ENCODE assay signal across 9 cellular contexts in the genomic region with DNA sequence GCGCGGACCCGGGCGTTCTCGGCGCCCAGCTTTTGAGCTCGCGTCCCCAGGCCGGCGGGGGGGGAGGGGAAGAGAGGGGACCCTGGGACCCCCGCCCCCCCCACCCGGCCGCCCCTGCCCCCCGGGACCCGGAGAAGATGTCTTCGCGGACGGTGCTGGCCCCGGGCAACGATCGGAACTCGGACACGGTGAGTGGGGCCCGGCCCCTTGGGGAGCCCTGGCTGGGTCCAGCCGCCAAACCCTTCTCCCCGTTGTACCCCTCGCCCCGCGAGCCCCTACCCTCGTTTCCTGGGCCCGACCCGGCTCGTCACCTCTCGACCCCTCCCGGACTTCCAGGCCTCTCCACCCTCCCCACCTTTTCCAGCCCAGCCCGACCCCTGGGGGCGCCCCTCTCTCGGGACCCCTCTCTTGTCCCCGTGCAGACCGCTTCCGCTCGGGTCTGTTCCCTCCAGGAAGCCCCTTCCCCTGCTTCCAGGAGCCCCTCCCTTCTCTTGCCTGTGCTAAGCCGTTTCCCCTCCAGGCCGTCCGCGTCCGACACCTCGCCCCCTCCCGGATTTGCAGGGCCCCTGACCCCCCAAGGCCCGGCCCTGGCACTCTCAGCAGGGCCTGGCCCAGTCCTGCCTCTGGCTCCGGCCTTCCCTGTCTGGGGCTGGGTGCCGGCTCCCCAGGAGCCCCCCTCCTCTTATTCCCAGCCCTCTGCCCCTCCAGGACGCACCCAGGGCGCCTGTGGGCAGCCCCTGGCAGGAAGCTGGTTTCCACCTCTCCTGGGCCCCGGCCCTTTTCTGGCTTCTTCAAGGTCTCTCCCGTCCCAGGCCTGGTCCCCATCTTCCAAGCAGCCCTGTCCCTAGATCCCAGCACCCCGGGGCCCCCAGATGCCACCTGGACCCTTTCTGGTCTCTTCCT. TPM values are rescaled to one million over a fixed set of nuclear protein-coding genes. Genes with fewer than 3 reads are reported as not detected.
DNase-seq lines count a peak whose midpoint lies in the region; ATAC-seq, FAIRE-seq and TF ChIP-seq lines count a peak whose summit lies in the region.
"Had no signal": no experiment of that assay in that cellular context is flagged by ENCODE, and none has a peak within 500 bp of the region (broad histone marks: within the 10 kb centered on the region; RNA-seq: fewer than 3 reads in every experiment).

No MANE protein-coding gene starts in this region.

- peaks cover 17% of the 10 kb centered on the region for H3K36me3 Mint-ChIP-seq in endothelial cell (ENCODE audit: low read depth, unreplicated experiment)
- no peaks in the 10 kb centered on the region for H3K36me3 Mint-ChIP-seq in naive thymus-derived CD8-positive, alpha-beta T cell

- peak; percentile 22 to 48 for ATAC-seq in naive thymus-derived CD8-positive, alpha-beta T cell

- H3K27ac ChIP-seq in SK-N-MC, result no peak overlapping the region

- no peaks in the 10 kb centered on the region for H3K36me3 ChIP-seq in SK-N-MC (ENCODE audit: insufficient read depth, low read length)

- TF ChIP-seq CTCF in endothelial cell (IDR thresholded peaks at IDR 0.05; ENCODE audit: unreplicated experiment), result no peak

- H3K27ac Mint-ChIP-seq in endothelial cell (ENCODE audit: unreplicated experiment), result peak overlapping the region; percentile 61
- peak overlapping the region in 9 of 10 donors; percentile 57 to 92 (median 75) for H3K27ac Mint-ChIP-seq in naive thymus-derived CD8-positive, alpha-beta T cell

- intact Hi-C loops in posterior vena cava (cut with DNase I), result loop anchor here in 1 of 2 donors (5.0 kb wide), 1 partner anchor 86 kb away; no protein-coding TSS in a partner anchor

- H3K9ac ChIP-seq in SK-N-MC (ENCODE audit: insufficient read length), result peak overlapping the region; percentile 83

- H3K9me3 ChIP-seq in SK-N-MC (ENCODE audit: low read depth, low read length), result no peaks in the 10 kb centered on the region

- no peaks in the 10 kb centered on the region for H3K9me3 Mint-ChIP-seq in endothelial cell (ENCODE audit: unreplicated experiment)
- H3K9me3 Mint-ChIP-seq in naive thymus-derived CD8-positive, alpha-beta T cell, result no peaks in the 10 kb centered on the region

- H3K27me3 Mint-ChIP-seq in endothelial cell (ENCODE audit: unreplicated experiment), result peaks cover 8% of the 10 kb centered on the region
- no peaks in the 10 kb centered on the region for H3K27me3 Mint-ChIP-seq in naive thymus-derived CD8-positive, alpha-beta T cell

- H3K4me1 Mint-ChIP-seq in endothelial cell (ENCODE audit: unreplicated experiment), result peaks cover 23% of the 10 kb centered on the region
- peaks cover 27 to 45% (median 42%) of the 10 kb centered on the region in 4 donors for H3K4me1 Mint-ChIP-seq in naive thymus-derived CD8-positive, alpha-beta T cell

- no peak for TF ChIP-seq POLR2A in GM12892 (IDR thresholded peaks at IDR 0.05; ENCODE audit: low read depth, low read length)

- H3K4me3 ChIP-seq in SK-N-MC, result peak overlapping the region; percentile 83

- DNase-seq in GM12892 (ENCODE audit: insufficient read length) (peak; percentile 69), SK-N-MC (ENCODE audit: low read depth, low spot score) (no peak), endothelial cell (ENCODE audit: low spot score) (peak; percentile 55), NCI-H2081 (lab: John Stamatoyannopoulos, UW) (no peak), SW 1271 (lab: John Stamatoyannopoulos, UW) (no peak), SKM-1 treated with dmso at 0.1 percent for 144 hours (lab: John Stamatoyannopoulos, UW; ENCODE audit: unreplicated experiment) (no peak), posterior vena cava (ENCODE audit: low spot score) (no peak)
- peak in 3 of 10 donors; percentile 11 to 16 (median 14) for DNase-seq in naive thymus-derived CD8-positive, alpha-beta T cell

- H3K4me3 Mint-ChIP-seq in endothelial cell (ENCODE audit: unreplicated experiment), result peak overlapping the region; percentile 93
- H3K4me3 Mint-ChIP-seq in naive thymus-derived CD8-positive, alpha-beta T cell, result peak overlapping the region; percentile 79 to 95 (median 84)

- POLR2A ChIA-PET in naive thymus-derived CD8-positive, alpha-beta T cell (lab: Charles Lee), result no interaction called here

- FAIRE-seq in GM12892 (lab: Jason Lieb, UNC), result peak; percentile 36
- FAIRE-seq: TTC549 had no signal

RNA-seq across cellular contexts. Expression of gene MARK4, which starts 0.6 kb away (rescaled TPM):
- 14.1 TPM for polyA plus RNA-seq in GM12892 (2012; ENCODE audit: missing spikeins)
- 165 TPM for total RNA-seq in endothelial cell (ENCODE audit: unreplicated experiment)
- total RNA-seq in naive thymus-derived CD8-positive, alpha-beta T cell, result 10 to 100 TPM; 19.6 to 24.9 TPM
- polyA plus RNA-seq in naive thymus-derived CD8-positive, alpha-beta T cell, result under 1 TPM; 0.79 to 0.95 (median 0.91) TPM
- total RNA-seq in posterior vena cava, result 10 to 100 TPM; 26.7 to 31.5 TPM

RNA-seq across cellular contexts. Expression of gene EXOC3L2, which starts 6.5 kb away (rescaled TPM):
- polyA plus RNA-seq in GM12892 (2012; ENCODE audit: missing spikeins), result not detected
- total RNA-seq in endothelial cell (ENCODE audit: unreplicated experiment) (5.5 TPM), posterior vena cava (1 to 10 TPM; 2.9 to 3.6 TPM)
- not detected for total RNA-seq in naive thymus-derived CD8-positive, alpha-beta T cell
- not detected for polyA plus RNA-seq in naive thymus-derived CD8-positive, alpha-beta T cell

Comparison
In these comparisons a context has a peak if more than half of its experiments do, and no peak if none do; other contexts are left out.
1. DNase-seq: peak in GM12892 (single experiment) and endothelial cell (single experiment); none in SK-N-MC (single experiment), NCI-H2081 (0 of 2), SW 1271 (0 of 2), SKM-1 treated with dmso at 0.1 percent for 144 hours (single experiment) and posterior vena cava (single experiment).